In genomic region chr5:2003690-2004365, GRCh38 we compare ENCODE assay signal across 33 cellular contexts.
"Had no signal": no experiment of that assay in that cellular context is flagged by ENCODE, and none has a peak within 500 bp of the region (broad histone marks: within the 10 kb centered on the region; RNA-seq: fewer than 3 reads in every experiment).

No MANE protein-coding gene starts in this region.

- H3K4me1 ChIP-seq: colonic mucosa, gastroesophageal sphincter had no signal

- ATAC-seq: activated naive CD4-positive, alpha-beta T cell treated with anti-CD3 and anti-CD28 coated beads, Interleukin-2, amount 50 U/mL, for 72 hours; activated T-cell treated with anti-CD3 and anti-CD28 coated beads, Interleukin-2, amount 50 U/mL, for 4 hours; activated T-helper 17 cell treated with anti-CD3 and anti-CD28 coated beads, Interleukin-2, amount 50 U/mL, for 72 hours; gastroesophageal sphincter; mucosa of descending colon; natural killer cell treated with Interleukin-12 subunit alpha and Interleukin-12 subunit beta and Interleukin-15 and Interleukin-18, amount 100 ng/mL, for 72 hours; stimulated activated memory B cell treated with anti-CD40 and anti-IgM and Interleukin-4, amounts not matched to agents 10 μg/mL and 1 μg/mL and 100 μg/mL, for 72 hours; stimulated activated naive CD8-positive, alpha-beta T cell treated with anti-CD3 and anti-CD28 coated beads, Interleukin-15, amount 100 ng/mL, for 72 hours had no signal

- DNase-seq: activated CD4-positive, alpha-beta memory T cell treated with anti-CD3 and anti-CD28 coated beads for 36 hours; activated CD4-positive, alpha-beta T cell treated with anti-CD3 and anti-CD28 coated beads for 48 hours; activated gamma-delta T cell treated with Interleukin-2 at 50 U/mL for 16 hours; activated T-cell treated with anti-CD3 and anti-CD28 coated beads, Interleukin-2, amount 50 U/mL, for 4 hours; anterior cingulate cortex; cerebellar nuclear complex; colonic mucosa; effector memory CD4-positive, alpha-beta T cell; hypothalamus; kidney glomerular epithelial cell; left ventricle myocardium inferior; mucosa of descending colon; ovary; retina; sigmoid colon; small intestine; stimulated activated CD4-positive, alpha-beta T cell treated with anti-CD3 and anti-CD28 coated beads, Interleukin-4, amount 100 ng/mL, for 4 hours; stimulated activated CD8-positive, alpha-beta memory T cell treated with anti-CD3 and anti-CD28 coated beads, Interleukin-4, amount 100 ng/mL, for 48 hours; stimulated activated naive CD8-positive, alpha-beta T cell treated with anti-CD3 and anti-CD28 coated beads, Interleukin-15, amount 100 ng/mL, for 72 hours; substantia nigra; SW 1271; T-helper 9 cell had no signal

- H3K27ac ChIP-seq: colonic mucosa, gastroesophageal sphincter, left ventricle myocardium inferior, neutrophil, ovary, sigmoid colon, SK-N-MC, upper lobe of left lung, VCaP had no signal

- H3K4me1 Mint-ChIP-seq: activated T-helper 17 cell treated with anti-CD3 and anti-CD28 coated beads, Interleukin-2, amount 50 U/mL, for 72 hours; stimulated activated memory B cell treated with anti-CD40 and anti-IgM and Interleukin-4, amounts not matched to agents 10 μg/mL and 1 μg/mL and 100 μg/mL, for 72 hours; stimulated activated naive CD8-positive, alpha-beta T cell treated with anti-CD3 and anti-CD28 coated beads, Interleukin-15, amount 100 ng/mL, for 72 hours had no signal

- H3K27me3 ChIP-seq: colonic mucosa, ovary, upper lobe of left lung had no signal

- H3K4me3 ChIP-seq: colonic mucosa, gastroesophageal sphincter, left ventricle myocardium inferior, mucosa of descending colon, ovary, sigmoid colon, SK-N-MC, upper lobe of left lung had no signal

- H3K9me3 Mint-ChIP-seq: activated CD4-positive, alpha-beta memory T cell treated with anti-CD3 and anti-CD28 coated beads for 36 hours; activated naive CD4-positive, alpha-beta T cell treated with anti-CD3 and anti-CD28 coated beads, Interleukin-2, amount 50 U/mL, for 72 hours; activated T-cell treated with anti-CD3 and anti-CD28 coated beads, Interleukin-2, amount 50 U/mL, for 4 hours; activated T-helper 17 cell treated with anti-CD3 and anti-CD28 coated beads, Interleukin-2, amount 50 U/mL, for 72 hours; natural killer cell treated with Interleukin-12 subunit alpha and Interleukin-12 subunit beta and Interleukin-15 and Interleukin-18, amount 100 ng/mL, for 72 hours; stimulated activated memory B cell treated with anti-CD40 and anti-IgM and Interleukin-4, amounts not matched to agents 10 μg/mL and 1 μg/mL and 100 μg/mL, for 72 hours; T-helper 1 cell treated with Interleukin-12 subunit alpha and Interleukin-12 subunit beta and Interleukin-4 antibody, amounts not matched to agents 30 μg/mL and 1 μg/mL, for 36 hours had no signal

- H3K36me3 ChIP-seq: colonic mucosa, gastroesophageal sphincter, left ventricle myocardium inferior, neutrophil, ovary, sigmoid colon, upper lobe of left lung had no signal

- H3K36me3 Mint-ChIP-seq: activated CD4-positive, alpha-beta memory T cell treated with anti-CD3 and anti-CD28 coated beads for 36 hours; activated naive CD4-positive, alpha-beta T cell treated with anti-CD3 and anti-CD28 coated beads, Interleukin-2, amount 50 U/mL, for 72 hours; stimulated activated memory B cell treated with anti-CD40 and anti-IgM and Interleukin-4, amounts not matched to agents 10 μg/mL and 1 μg/mL and 100 μg/mL, for 72 hours had no signal

- H3K9me3 ChIP-seq: colonic mucosa, gastroesophageal sphincter, left ventricle myocardium inferior, mucosa of descending colon, neutrophil, ovary, sigmoid colon, upper lobe of left lung had no signal

- H3K27ac Mint-ChIP-seq: activated CD4-positive, alpha-beta memory T cell treated with anti-CD3 and anti-CD28 coated beads for 36 hours; activated T-helper 17 cell treated with anti-CD3 and anti-CD28 coated beads, Interleukin-2, amount 50 U/mL, for 72 hours; natural killer cell treated with Interleukin-12 subunit alpha and Interleukin-12 subunit beta and Interleukin-15 and Interleukin-18, amount 100 ng/mL, for 72 hours; progenitor cell of endocrine pancreas; stimulated activated memory B cell treated with anti-CD40 and anti-IgM and Interleukin-4, amounts not matched to agents 10 μg/mL and 1 μg/mL and 100 μg/mL, for 72 hours; T-helper 1 cell treated with Interleukin-12 subunit alpha and Interleukin-12 subunit beta and Interleukin-4 antibody, amounts not matched to agents 30 μg/mL and 1 μg/mL, for 36 hours had no signal

- H3K4me3 Mint-ChIP-seq: activated CD4-positive, alpha-beta memory T cell treated with anti-CD3 and anti-CD28 coated beads for 36 hours; activated T-cell treated with anti-CD3 and anti-CD28 coated beads, Interleukin-2, amount 50 U/mL, for 4 hours; activated T-helper 17 cell treated with anti-CD3 and anti-CD28 coated beads, Interleukin-2, amount 50 U/mL, for 72 hours; natural killer cell treated with Interleukin-12 subunit alpha and Interleukin-12 subunit beta and Interleukin-15 and Interleukin-18, amount 100 ng/mL, for 72 hours; stimulated activated memory B cell treated with anti-CD40 and anti-IgM and Interleukin-4, amounts not matched to agents 10 μg/mL and 1 μg/mL and 100 μg/mL, for 72 hours; stimulated activated naive CD8-positive, alpha-beta T cell treated with anti-CD3 and anti-CD28 coated beads, Interleukin-15, amount 100 ng/mL, for 72 hours; T-helper 1 cell treated with Interleukin-12 subunit alpha and Interleukin-12 subunit beta and Interleukin-4 antibody, amounts not matched to agents 30 μg/mL and 1 μg/mL, for 36 hours had no signal
